2 cellular contexts compared by ENCODE assay signal in the genomic region with DNA sequence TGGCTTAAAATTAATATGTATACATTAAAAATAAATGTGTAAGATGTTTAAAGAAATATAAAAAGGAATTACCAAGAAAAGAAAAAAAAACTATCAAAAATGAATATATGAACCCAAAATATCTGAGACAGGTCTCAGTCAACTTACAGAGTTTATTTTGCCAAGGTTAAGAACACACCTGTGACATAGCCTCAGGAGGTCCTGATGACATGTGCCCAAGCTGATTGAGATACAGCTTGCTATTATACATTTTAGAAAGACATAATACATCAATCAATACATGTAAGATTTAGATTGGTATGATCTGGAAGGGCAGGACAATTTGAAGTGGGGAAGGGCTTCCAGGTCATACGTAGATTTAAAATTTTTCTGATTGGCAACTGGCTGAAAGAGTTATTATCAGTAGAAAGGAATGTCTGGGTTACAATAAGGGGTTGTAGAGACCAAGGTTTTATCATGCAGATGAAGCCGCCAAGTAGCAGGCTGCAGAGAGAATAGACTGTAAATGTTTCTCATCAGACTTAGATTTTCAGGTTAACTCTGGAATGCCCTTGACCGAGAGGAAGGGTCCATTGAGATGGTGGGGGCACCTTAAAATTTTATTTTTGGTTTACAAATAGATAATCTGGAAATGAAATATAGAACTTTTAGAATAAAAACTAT.
TF ChIP-seq lines count a peak whose summit lies in the region.

No MANE protein-coding gene starts in this region.

TF ChIP-seq in H1, 55 proteins besides CTCF, POLR2A, EP300 and RAD21 (continued from another document):
- TF ChIP-seq HDAC2 (IDR thresholded peaks at IDR 0.05; ENCODE audit: borderline replicate concordance in 1 of 2, low read depth in 2 of 2, low read length in 2 of 2) (peak in 1 of 2 experiments; percentile 31; a peak in 1 of 4 replicates), TAF7 (optimal IDR thresholded peaks at IDR 0.05; ENCODE audit: borderline replicate concordance, low read depth, low read length) (no peak), RBBP5 (IDR thresholded peaks at IDR 0.05; ENCODE audit: borderline replicate concordance, low read depth, low read length) (no peak), CEBPB (IDR thresholded peaks at IDR 0.05; ENCODE audit: low read depth, low read length) (no peak), JUND (IDR thresholded peaks at IDR 0.05; ENCODE audit: low read length) (no peak), BACH1 (IDR thresholded peaks at IDR 0.05; ENCODE audit: low read length) (no peak), FOSL1 (IDR thresholded peaks at IDR 0.05; ENCODE audit: insufficient read depth, low read depth, low read length) (no peak), SP2 (IDR thresholded peaks at IDR 0.05; ENCODE audit: low read length) (no peak), TAF1 (IDR thresholded peaks at IDR 0.05; ENCODE audit: low read depth, low read length) (no peak), SIX5 (IDR thresholded peaks at IDR 0.05; ENCODE audit: low read depth, low read length) (no peak), BRCA1 (IDR thresholded peaks at IDR 0.05; ENCODE audit: low read depth, low read length) (no peak), NANOG (IDR thresholded peaks at IDR 0.05; ENCODE audit: insufficient read depth, low read depth, low read length, poor library complexity, severe bottlenecking) (peak; percentile 71)
- TF ChIP-seq, protein P1, sequence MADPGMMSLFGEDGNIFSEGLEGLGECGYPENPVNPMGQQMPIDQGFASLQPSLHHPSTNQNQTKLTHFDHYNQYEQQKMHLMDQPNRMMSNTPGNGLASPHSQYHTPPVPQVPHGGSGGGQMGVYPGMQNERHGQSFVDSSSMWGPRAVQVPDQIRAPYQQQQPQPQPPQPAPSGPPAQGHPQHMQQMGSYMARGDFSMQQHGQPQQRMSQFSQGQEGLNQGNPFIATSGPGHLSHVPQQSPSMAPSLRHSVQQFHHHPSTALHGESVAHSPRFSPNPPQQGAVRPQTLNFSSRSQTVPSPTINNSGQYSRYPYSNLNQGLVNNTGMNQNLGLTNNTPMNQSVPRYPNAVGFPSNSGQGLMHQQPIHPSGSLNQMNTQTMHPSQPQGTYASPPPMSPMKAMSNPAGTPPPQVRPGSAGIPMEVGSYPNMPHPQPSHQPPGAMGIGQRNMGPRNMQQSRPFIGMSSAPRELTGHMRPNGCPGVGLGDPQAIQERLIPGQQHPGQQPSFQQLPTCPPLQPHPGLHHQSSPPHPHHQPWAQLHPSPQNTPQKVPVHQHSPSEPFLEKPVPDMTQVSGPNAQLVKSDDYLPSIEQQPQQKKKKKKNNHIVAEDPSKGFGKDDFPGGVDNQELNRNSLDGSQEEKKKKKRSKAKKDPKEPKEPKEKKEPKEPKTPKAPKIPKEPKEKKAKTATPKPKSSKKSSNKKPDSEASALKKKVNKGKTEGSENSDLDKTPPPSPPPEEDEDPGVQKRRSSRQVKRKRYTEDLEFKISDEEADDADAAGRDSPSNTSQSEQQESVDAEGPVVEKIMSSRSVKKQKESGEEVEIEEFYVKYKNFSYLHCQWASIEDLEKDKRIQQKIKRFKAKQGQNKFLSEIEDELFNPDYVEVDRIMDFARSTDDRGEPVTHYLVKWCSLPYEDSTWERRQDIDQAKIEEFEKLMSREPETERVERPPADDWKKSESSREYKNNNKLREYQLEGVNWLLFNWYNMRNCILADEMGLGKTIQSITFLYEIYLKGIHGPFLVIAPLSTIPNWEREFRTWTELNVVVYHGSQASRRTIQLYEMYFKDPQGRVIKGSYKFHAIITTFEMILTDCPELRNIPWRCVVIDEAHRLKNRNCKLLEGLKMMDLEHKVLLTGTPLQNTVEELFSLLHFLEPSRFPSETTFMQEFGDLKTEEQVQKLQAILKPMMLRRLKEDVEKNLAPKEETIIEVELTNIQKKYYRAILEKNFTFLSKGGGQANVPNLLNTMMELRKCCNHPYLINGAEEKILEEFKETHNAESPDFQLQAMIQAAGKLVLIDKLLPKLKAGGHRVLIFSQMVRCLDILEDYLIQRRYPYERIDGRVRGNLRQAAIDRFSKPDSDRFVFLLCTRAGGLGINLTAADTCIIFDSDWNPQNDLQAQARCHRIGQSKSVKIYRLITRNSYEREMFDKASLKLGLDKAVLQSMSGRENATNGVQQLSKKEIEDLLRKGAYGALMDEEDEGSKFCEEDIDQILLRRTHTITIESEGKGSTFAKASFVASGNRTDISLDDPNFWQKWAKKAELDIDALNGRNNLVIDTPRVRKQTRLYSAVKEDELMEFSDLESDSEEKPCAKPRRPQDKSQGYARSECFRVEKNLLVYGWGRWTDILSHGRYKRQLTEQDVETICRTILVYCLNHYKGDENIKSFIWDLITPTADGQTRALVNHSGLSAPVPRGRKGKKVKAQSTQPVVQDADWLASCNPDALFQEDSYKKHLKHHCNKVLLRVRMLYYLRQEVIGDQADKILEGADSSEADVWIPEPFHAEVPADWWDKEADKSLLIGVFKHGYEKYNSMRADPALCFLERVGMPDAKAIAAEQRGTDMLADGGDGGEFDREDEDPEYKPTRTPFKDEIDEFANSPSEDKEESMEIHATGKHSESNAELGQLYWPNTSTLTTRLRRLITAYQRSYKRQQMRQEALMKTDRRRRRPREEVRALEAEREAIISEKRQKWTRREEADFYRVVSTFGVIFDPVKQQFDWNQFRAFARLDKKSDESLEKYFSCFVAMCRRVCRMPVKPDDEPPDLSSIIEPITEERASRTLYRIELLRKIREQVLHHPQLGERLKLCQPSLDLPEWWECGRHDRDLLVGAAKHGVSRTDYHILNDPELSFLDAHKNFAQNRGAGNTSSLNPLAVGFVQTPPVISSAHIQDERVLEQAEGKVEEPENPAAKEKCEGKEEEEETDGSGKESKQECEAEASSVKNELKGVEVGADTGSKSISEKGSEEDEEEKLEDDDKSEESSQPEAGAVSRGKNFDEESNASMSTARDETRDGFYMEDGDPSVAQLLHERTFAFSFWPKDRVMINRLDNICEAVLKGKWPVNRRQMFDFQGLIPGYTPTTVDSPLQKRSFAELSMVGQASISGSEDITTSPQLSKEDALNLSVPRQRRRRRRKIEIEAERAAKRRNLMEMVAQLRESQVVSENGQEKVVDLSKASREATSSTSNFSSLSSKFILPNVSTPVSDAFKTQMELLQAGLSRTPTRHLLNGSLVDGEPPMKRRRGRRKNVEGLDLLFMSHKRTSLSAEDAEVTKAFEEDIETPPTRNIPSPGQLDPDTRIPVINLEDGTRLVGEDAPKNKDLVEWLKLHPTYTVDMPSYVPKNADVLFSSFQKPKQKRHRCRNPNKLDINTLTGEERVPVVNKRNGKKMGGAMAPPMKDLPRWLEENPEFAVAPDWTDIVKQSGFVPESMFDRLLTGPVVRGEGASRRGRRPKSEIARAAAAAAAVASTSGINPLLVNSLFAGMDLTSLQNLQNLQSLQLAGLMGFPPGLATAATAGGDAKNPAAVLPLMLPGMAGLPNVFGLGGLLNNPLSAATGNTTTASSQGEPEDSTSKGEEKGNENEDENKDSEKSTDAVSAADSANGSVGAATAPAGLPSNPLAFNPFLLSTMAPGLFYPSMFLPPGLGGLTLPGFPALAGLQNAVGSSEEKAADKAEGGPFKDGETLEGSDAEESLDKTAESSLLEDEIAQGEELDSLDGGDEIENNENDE (IDR thresholded peaks at IDR 0.05; ENCODE audit: insufficient replicate concordance, low read length) = peak; percentile 36
TF ChIP-seq in H1: peak in this region for 3.

TF ChIP-seq in SK-N-SH treated with all-trans-retinoic acid at 6 μM for 48 hours, 23 proteins besides CTCF, POLR2A, EP300 and RAD21:
- TF ChIP-seq ARNTL (CRISPR knock-in tag; IDR thresholded peaks at IDR 0.05; ENCODE audit: borderline replicate concordance, low read depth) (no peak), CSDC2 (CRISPR knock-in tag; IDR thresholded peaks at IDR 0.05) (no peak), ZNF70 (CRISPR knock-in tag; IDR thresholded peaks at IDR 0.05) (no peak)
- TF ChIP-seq, protein P2, sequence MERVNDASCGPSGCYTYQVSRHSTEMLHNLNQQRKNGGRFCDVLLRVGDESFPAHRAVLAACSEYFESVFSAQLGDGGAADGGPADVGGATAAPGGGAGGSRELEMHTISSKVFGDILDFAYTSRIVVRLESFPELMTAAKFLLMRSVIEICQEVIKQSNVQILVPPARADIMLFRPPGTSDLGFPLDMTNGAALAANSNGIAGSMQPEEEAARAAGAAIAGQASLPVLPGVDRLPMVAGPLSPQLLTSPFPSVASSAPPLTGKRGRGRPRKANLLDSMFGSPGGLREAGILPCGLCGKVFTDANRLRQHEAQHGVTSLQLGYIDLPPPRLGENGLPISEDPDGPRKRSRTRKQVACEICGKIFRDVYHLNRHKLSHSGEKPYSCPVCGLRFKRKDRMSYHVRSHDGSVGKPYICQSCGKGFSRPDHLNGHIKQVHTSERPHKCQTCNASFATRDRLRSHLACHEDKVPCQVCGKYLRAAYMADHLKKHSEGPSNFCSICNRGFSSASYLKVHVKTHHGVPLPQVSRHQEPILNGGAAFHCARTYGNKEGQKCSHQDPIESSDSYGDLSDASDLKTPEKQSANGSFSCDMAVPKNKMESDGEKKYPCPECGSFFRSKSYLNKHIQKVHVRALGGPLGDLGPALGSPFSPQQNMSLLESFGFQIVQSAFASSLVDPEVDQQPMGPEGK (CRISPR knock-in tag; IDR thresholded peaks at IDR 0.05; ENCODE audit: borderline replicate concordance) = no peak
